In the genomic region with DNA sequence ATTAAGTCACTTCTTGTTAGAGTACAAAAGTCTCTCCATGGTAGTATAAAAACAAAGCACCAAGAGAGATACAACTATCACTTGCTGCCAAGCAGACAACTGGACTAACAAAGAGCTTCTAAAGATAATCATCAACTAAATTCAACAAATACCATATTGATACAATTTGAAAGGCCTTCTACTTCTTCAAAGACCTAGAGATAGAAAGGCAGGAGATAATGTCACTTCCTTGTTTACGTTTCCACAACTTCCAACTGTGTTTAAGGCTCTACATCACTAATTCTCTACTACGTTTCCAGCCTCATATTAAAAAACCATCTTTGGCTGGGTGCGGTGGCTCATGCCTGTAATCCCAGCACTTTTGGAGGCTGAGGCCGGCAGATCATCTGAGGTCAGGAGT, we compare ENCODE assay signal across 39 cellular contexts.
"Had no signal": no experiment of that assay in that cellular context is flagged by ENCODE, and none has a peak within 500 bp of the region (broad histone marks: within the 10 kb centered on the region; RNA-seq: fewer than 3 reads in every experiment).

No MANE protein-coding gene starts in this region.

- H3K4me3 ChIP-seq: ascending aorta, MG63, PC-9 had no signal

- H3K4me2 ChIP-seq: PC-9 had no signal

- H3K27ac ChIP-seq: ascending aorta, PC-9, RWPE1, VCaP had no signal

- FAIRE-seq: RCC 7860 had no signal

- H3K4me1 ChIP-seq: ascending aorta had no signal

- ATAC-seq: activated T-cell treated with anti-CD3 and anti-CD28 coated beads, Interleukin-2, amount 50 U/mL, for 72 hours; Right ventricle myocardium inferior had no signal

- H3K9me3 Mint-ChIP-seq: activated B cell treated with CpG ODN at 0.5 μM for 24 hours; activated CD4-positive, alpha-beta memory T cell treated with anti-CD3 and anti-CD28 coated beads for 36 hours; activated naive CD4-positive, alpha-beta T cell treated with anti-CD3 and anti-CD28 coated beads, Interleukin-2, amount 50 U/mL, for 24 hours; activated naive CD8-positive, alpha-beta T cell treated with anti-CD3 and anti-CD28 coated beads, Interleukin-2, amount 10 ng/mL, durations not matched to agents 7 days and 5 days; activated T-cell treated with anti-CD3 and anti-CD28 coated beads, Interleukin-2, amount 50 U/mL, for 72 hours; activated T-helper 2 cell treated with anti-CD3 and anti-CD28 coated beads, Interferon-gamma antibody, Interleukin-2, Interleukin-4, amounts not matched to agents 10 μg/mL and 5 μg/mL and 100 μg/mL, durations not matched to agents 14 hours and 24 hours and 36 hours had no signal

- H3K27me3 Mint-ChIP-seq: activated B cell treated with CpG ODN at 0.5 μM for 24 hours; activated CD4-positive, alpha-beta memory T cell treated with anti-CD3 and anti-CD28 coated beads for 36 hours; activated naive CD4-positive, alpha-beta T cell treated with anti-CD3 and anti-CD28 coated beads, Interleukin-2, amount 50 U/mL, for 24 hours; activated naive CD8-positive, alpha-beta T cell treated with anti-CD3 and anti-CD28 coated beads, Interleukin-2, amount 10 ng/mL, durations not matched to agents 7 days and 5 days had no signal

- H3K27me3 ChIP-seq: ascending aorta, MG63 had no signal

- H3K9me3 ChIP-seq: ascending aorta, MG63 had no signal

- DNase-seq: activated B cell treated with CpG ODN at 0.5 μM for 24 hours; activated CD4-positive, alpha-beta memory T cell treated with anti-CD3 and anti-CD28 coated beads for 36 hours; activated CD4-positive, alpha-beta T cell treated with anti-CD3 and anti-CD28 coated beads for 4 hours; activated CD4-positive, alpha-beta T cell treated with anti-CD3 and anti-CD28 coated beads, Interleukin-2, amount 50 U/mL, for 1 hour; activated CD4-positive, CD25-positive, alpha-beta regulatory T cell treated with anti-CD3 and anti-CD28 coated beads, Interleukin-2, amount 50 U/mL, for 72 hours; activated gamma-delta T cell; activated naive CD4-positive, alpha-beta T cell treated with Interleukin-2 at 50 U/mL for 16 hours; activated naive CD8-positive, alpha-beta T cell treated with anti-CD3 and anti-CD28 coated beads, Interleukin-2, amount 10 ng/mL, durations not matched to agents 7 days and 5 days; activated T-cell treated with anti-CD3 and anti-CD28 coated beads, Interleukin-2, amount 50 U/mL, for 1 hour; activated T-cell treated with anti-CD3 and anti-CD28 coated beads, Interleukin-2, amount 50 U/mL, for 72 hours; amygdala; cerebellar nuclear complex; Kasumi-1; KBM-7; MG63; NCI-H1048; NCI-H1105 treated with DMSO at 0.1 percent for 48 hours; NCI-H1436; NCI-H1694 treated with DMSO at 0.1 percent for 48 hours; NCI-H2029; NCI-H2107; NCI-H2171; NCI-H510A; NCI-H526; NCI-H748 treated with DMSO at 0.1 percent for 48 hours; NK-92 treated with Interleukin-12 subunit alpha and Interleukin-12 subunit beta, amount 100 ng/mL, for 24 hours; PC-9; SIG-M5; SW 1271; T-helper 1 cell; T-helper 2 cell; T-helper 9 cell had no signal

- H2AFZ ChIP-seq: PC-9 had no signal

- H3K4me3 Mint-ChIP-seq: activated B cell treated with CpG ODN at 0.5 μM for 24 hours; activated CD4-positive, alpha-beta memory T cell treated with anti-CD3 and anti-CD28 coated beads for 36 hours; activated naive CD4-positive, alpha-beta T cell treated with anti-CD3 and anti-CD28 coated beads, Interleukin-2, amount 50 U/mL, for 24 hours; activated naive CD8-positive, alpha-beta T cell treated with anti-CD3 and anti-CD28 coated beads, Interleukin-2, amount 10 ng/mL, durations not matched to agents 7 days and 5 days; activated T-cell treated with anti-CD3 and anti-CD28 coated beads, Interleukin-2, amount 50 U/mL, for 72 hours had no signal

- H3K27ac Mint-ChIP-seq: activated B cell treated with CpG ODN at 0.5 μM for 24 hours; activated CD4-positive, alpha-beta memory T cell treated with anti-CD3 and anti-CD28 coated beads for 36 hours; activated naive CD4-positive, alpha-beta T cell treated with anti-CD3 and anti-CD28 coated beads, Interleukin-2, amount 50 U/mL, for 24 hours; activated naive CD8-positive, alpha-beta T cell treated with anti-CD3 and anti-CD28 coated beads, Interleukin-2, amount 10 ng/mL, durations not matched to agents 7 days and 5 days; activated T-cell treated with anti-CD3 and anti-CD28 coated beads, Interleukin-2, amount 50 U/mL, for 72 hours had no signal
